Comparison of ENCODE assay signal across 9 cellular contexts in the genomic region with DNA sequence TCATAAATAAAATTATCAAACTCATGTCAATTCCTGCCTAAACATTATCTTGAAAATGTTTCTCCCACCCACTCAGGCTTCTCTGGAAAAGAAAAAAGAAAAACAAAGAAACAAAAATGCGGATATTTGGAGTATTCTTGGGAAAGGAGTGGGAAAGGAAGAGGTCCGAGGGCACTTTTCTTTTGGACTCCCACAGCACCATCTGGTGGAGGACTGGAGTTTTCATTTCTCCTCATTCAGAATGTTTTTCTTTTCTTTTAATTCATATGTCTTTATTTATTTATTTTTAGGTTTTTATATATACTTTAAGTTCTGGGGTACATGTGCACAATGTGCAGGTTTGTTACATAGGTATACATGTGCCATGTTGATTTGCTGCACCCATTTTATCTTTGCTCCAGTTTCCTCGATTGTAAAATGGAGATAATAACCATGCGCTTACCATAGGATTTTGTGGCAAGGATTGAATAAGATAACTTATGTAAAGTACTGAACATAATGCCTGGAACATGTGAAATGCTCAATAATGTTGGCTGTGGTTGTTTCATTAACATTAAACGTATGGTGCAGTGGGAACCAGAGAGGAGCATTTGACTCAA. TPM values are rescaled to one million over a fixed set of nuclear protein-coding genes. Genes with fewer than 3 reads are reported as not detected.
A peak's percentile ranks its signal among the peaks of the same experiment; 100 is the strongest.
DNase-seq lines count a peak whose midpoint lies in the region; ATAC-seq and TF ChIP-seq lines count a peak whose summit lies in the region.
"Had no signal": no experiment of that assay in that cellular context is flagged by ENCODE, and none has a peak within 500 bp of the region (broad histone marks: within the 10 kb centered on the region; RNA-seq: fewer than 3 reads in every experiment).

No MANE protein-coding gene starts in this region.

- no peak for ATAC-seq in body of pancreas
- ATAC-seq in lower lobe of right lung: no peak
- ATAC-seq in activated T-cell treated with anti-CD3 and anti-CD28 coated beads, Interleukin-2, amount 50 U/mL, for 4 hours: no peak
- ATAC-seq in GM18511 (IDR thresholded peaks at IDR 0.05; ENCODE audit: unreplicated experiment): no peak
- ATAC-seq in GM21529 (IDR thresholded peaks at IDR 0.05; ENCODE audit: unreplicated experiment): no peak

- H3K36me3 ChIP-seq in body of pancreas (replicated peaks in 1 of 2; ENCODE audit: insufficient read depth in 1 of 2, low read depth in 2 of 2) (no peaks in the 10 kb centered on the region), lower lobe of right lung (no peaks in the 10 kb centered on the region)

- no peaks in the 10 kb centered on the region for H3K9me3 ChIP-seq in body of pancreas
- H3K9me3 ChIP-seq in lower lobe of right lung: no peaks in the 10 kb centered on the region

- no peak for TF ChIP-seq POLR2A in body of pancreas (IDR thresholded peaks at IDR 0.05)

- H3K4me3 ChIP-seq in body of pancreas: no peak overlapping the region
- no peak overlapping the region for H3K4me3 ChIP-seq in lower lobe of right lung

- no peak overlapping the region for H3K27ac ChIP-seq in C4-2B
- H3K27ac ChIP-seq in body of pancreas: no peak overlapping the region
- H3K27ac ChIP-seq in lower lobe of right lung: no peak overlapping the region

- TF ChIP-seq CTCF in C4-2B (conservative IDR thresholded peaks at IDR 0.05) (peak; percentile 64), HFFc6 (IDR thresholded peaks at IDR 0.05) (peak; percentile 77), body of pancreas (IDR thresholded peaks at IDR 0.05) (peak; percentile 8 to 51 (median 41)), lower lobe of right lung (IDR thresholded peaks at IDR 0.05) (peak; percentile 32)

- no peaks in the 10 kb centered on the region for H3K27me3 Mint-ChIP-seq in HFFc6 (ENCODE audit: insufficient read depth)
- no peaks in the 10 kb centered on the region for H3K27me3 Mint-ChIP-seq in activated T-cell treated with anti-CD3 and anti-CD28 coated beads, Interleukin-2, amount 50 U/mL, for 4 hours (ENCODE audit: low read depth)

- intact Hi-C loops in body of pancreas (cut with DNase I) (no loop called here), lower lobe of right lung (cut with DNase I) (loop anchor here (10.0 kb wide), 1 partner anchor 148 kb away; a partner anchor contains a TSS)

- no peaks in the 10 kb centered on the region for H3K36me3 Mint-ChIP-seq in HFFc6 (ENCODE audit: low read depth)
- H3K36me3 Mint-ChIP-seq in activated T-cell treated with anti-CD3 and anti-CD28 coated beads, Interleukin-2, amount 50 U/mL, for 4 hours (ENCODE audit: insufficient read depth): no peaks in the 10 kb centered on the region

- no peaks in the 10 kb centered on the region for H3K4me1 Mint-ChIP-seq in HFFc6 (ENCODE audit: low read depth)
- no peaks in the 10 kb centered on the region for H3K4me1 Mint-ChIP-seq in activated T-cell treated with anti-CD3 and anti-CD28 coated beads, Interleukin-2, amount 50 U/mL, for 4 hours (ENCODE audit: low read depth)

- WGBS in body of pancreas, 2 donors: 32 to 42% methylated on average over 5 of the region's 5 CpGs

- no peak overlapping the region for H3K27ac Mint-ChIP-seq in HFFc6

- peak; percentile 15 for DNase-seq in HFFc6
- DNase-seq in body of pancreas: peak in 1 of 4 donors; percentile 6
- DNase-seq in lower lobe of right lung: no peak
- DNase-seq in activated T-cell treated with anti-CD3 and anti-CD28 coated beads, Interleukin-2, amount 50 U/mL, for 4 hours: no peak
- DNase-seq in central memory CD4-positive, alpha-beta T cell: no peak
- DNase-seq: RPMI8226 had no signal

- H3K27me3 ChIP-seq in body of pancreas (no peaks in the 10 kb centered on the region), lower lobe of right lung (ENCODE audit: low read depth) (no peaks in the 10 kb centered on the region)

- H3K4me1 ChIP-seq in body of pancreas (no peaks in the 10 kb centered on the region), lower lobe of right lung (no peaks in the 10 kb centered on the region)

- no peaks in the 10 kb centered on the region for H3K9me3 Mint-ChIP-seq in HFFc6
- H3K9me3 Mint-ChIP-seq in activated T-cell treated with anti-CD3 and anti-CD28 coated beads, Interleukin-2, amount 50 U/mL, for 4 hours: no peaks in the 10 kb centered on the region

- no peak overlapping the region for H3K4me3 Mint-ChIP-seq in HFFc6
- no peak overlapping the region for H3K4me3 Mint-ChIP-seq in activated T-cell treated with anti-CD3 and anti-CD28 coated beads, Interleukin-2, amount 50 U/mL, for 4 hours

RNA-seq across cellular contexts. Expression of a gene that starts 8.0 kb away (rescaled TPM):
- under 1 TPM; 0.28 to 0.57 (median 0.37) TPM for total RNA-seq in HFFc6 (2021; fragmentation: NEBNext Ultra II Directional; extraction: Animal tissue kit (Norgen Biotek cat#: 25700))
- total RNA-seq in body of pancreas: not detected
- not detected for total RNA-seq in lower lobe of right lung
- total RNA-seq in activated T-cell treated with anti-CD3 and anti-CD28 coated beads, Interleukin-2, amount 50 U/mL, for 4 hours: under 1 TPM; 0.46 to 0.69 (median 0.57) TPM
